ENCODE assay signal across 29 cellular contexts in genomic region chr13:79907527-79907926, GRCh38.
"Had no signal": no experiment of that assay in that cellular context is flagged by ENCODE, and none has a peak within 500 bp of the region (broad histone marks: within the 10 kb centered on the region; RNA-seq: fewer than 3 reads in every experiment).

No MANE protein-coding gene starts in this region.

- DNase-seq: immature natural killer cell; kidney; left colon; lower lobe of right lung; mammary epithelial cell; mesenchymal stem cell; naive thymus-derived CD8-positive, alpha-beta T cell; nucleus accumbens; pancreas; posterior cingulate gyrus; retina; right cardiac atrium; stimulated activated CD4-positive, alpha-beta T cell treated with anti-CD3 and anti-CD28 coated beads, Interleukin-12 subunit alpha, Interleukin-12 subunit beta, amount 100 ng/mL, for 4 hours; stimulated activated CD4-positive, alpha-beta T cell treated with anti-CD3 and anti-CD28 coated beads, Interleukin-15, amount 100 ng/mL, for 24 hours; stimulated activated CD4-positive, alpha-beta T cell treated with anti-CD3 and anti-CD28 coated beads, Interleukin-2, amount 100 ng/mL, for 24 hours; stimulated activated CD4-positive, alpha-beta T cell treated with anti-CD3 and anti-CD28 coated beads, Interleukin-4, amount 100 ng/mL, for 1 hour; stimulated activated naive B cell treated with anti-CD40 and anti-IgM and Interleukin-4, amounts not matched to agents 10 μg/mL and 1 μg/mL and 100 μg/mL, for 72 hours; stimulated activated naive CD8-positive, alpha-beta T cell treated with anti-CD3 and anti-CD28 coated beads, Interleukin-15, Interleukin-2, amounts not matched to agents 100 U/mL and 50 U/mL, for 24 hours; stomach; testis; thyroid gland; transverse colon; upper lobe of right lung had no signal

- H3K27ac ChIP-seq: left lung, lower lobe of right lung, pancreas, prostate gland, skin epidermis, stomach, testis, thyroid gland, transverse colon, upper lobe of right lung had no signal

- H3K4me1 ChIP-seq: left lung, lower lobe of right lung, pancreas, prostate gland, stomach, testis, transverse colon, upper lobe of right lung had no signal

- H3K36me3 Mint-ChIP-seq: immature natural killer cell; naive thymus-derived CD8-positive, alpha-beta T cell; stimulated activated naive B cell treated with anti-CD40 and anti-IgM and Interleukin-4, amounts not matched to agents 10 μg/mL and 1 μg/mL and 100 μg/mL, for 72 hours had no signal

- H3K36me3 ChIP-seq: left lung, lower lobe of right lung, pancreas, prostate gland, stomach, thyroid gland, transverse colon, upper lobe of right lung had no signal

- H3K4me3 ChIP-seq: left lung, lower lobe of right lung, pancreas, prostate gland, skin epidermis, stomach, testis, thyroid gland, transverse colon, upper lobe of right lung had no signal

- H3K27ac Mint-ChIP-seq: immature natural killer cell; naive thymus-derived CD8-positive, alpha-beta T cell; nephron; stimulated activated naive B cell treated with anti-CD40 and anti-IgM and Interleukin-4, amounts not matched to agents 10 μg/mL and 1 μg/mL and 100 μg/mL, for 72 hours had no signal

- H3K4me3 Mint-ChIP-seq: immature natural killer cell; naive thymus-derived CD8-positive, alpha-beta T cell; nephron; neural crest cell; stimulated activated naive B cell treated with anti-CD40 and anti-IgM and Interleukin-4, amounts not matched to agents 10 μg/mL and 1 μg/mL and 100 μg/mL, for 72 hours had no signal

- H3K4me1 Mint-ChIP-seq: immature natural killer cell; naive thymus-derived CD8-positive, alpha-beta T cell; stimulated activated naive B cell treated with anti-CD40 and anti-IgM and Interleukin-4, amounts not matched to agents 10 μg/mL and 1 μg/mL and 100 μg/mL, for 72 hours had no signal

- H3K27me3 ChIP-seq: left lung, pancreas, stomach, testis, thyroid gland, transverse colon, upper lobe of right lung had no signal

- H3K9me3 ChIP-seq: left lung, lower lobe of right lung, pancreas, prostate gland, stomach, testis, thyroid gland, transverse colon, upper lobe of right lung had no signal

- ATAC-seq: left colon; left lung; lower lobe of right lung; naive thymus-derived CD8-positive, alpha-beta T cell; pancreas; right cardiac atrium; sciatic nerve; stimulated activated naive B cell treated with anti-CD40 and anti-IgM and Interleukin-4, amounts not matched to agents 10 μg/mL and 1 μg/mL and 100 μg/mL, for 72 hours; stimulated activated naive CD8-positive, alpha-beta T cell treated with anti-CD3 and anti-CD28 coated beads, Interleukin-15, Interleukin-2, amounts not matched to agents 100 U/mL and 50 U/mL, for 24 hours; upper lobe of right lung had no signal

- H3K27me3 Mint-ChIP-seq: stimulated activated naive B cell treated with anti-CD40 and anti-IgM and Interleukin-4, amounts not matched to agents 10 μg/mL and 1 μg/mL and 100 μg/mL, for 72 hours had no signal

- H3K9me3 Mint-ChIP-seq: nephron, neural crest cell had no signal
